Comparison of ENCODE assay signal across 1 cellular context in genomic region chr10:98555011-98555619, GRCh38.
TF ChIP-seq lines count a peak whose summit lies in the region.

No MANE protein-coding gene starts in this region.

TF ChIP-seq in HEK293, 187 proteins besides CTCF, POLR2A, EP300 and RAD21 (continued from another document):
- TF ChIP-seq TSHZ1 (tag by site-specific recombination; IDR thresholded peaks at IDR 0.05; ENCODE audit: borderline replicate concordance) = no peak
- TF ChIP-seq ZNF621 (tag by site-specific recombination; IDR thresholded peaks at IDR 0.05) = no peak
- peak; percentile 30; the same call in 1 of the 2 replicates for TF ChIP-seq ZNF341 (tag by site-specific recombination; IDR thresholded peaks at IDR 0.05; ENCODE audit: low read depth)
- no peak for TF ChIP-seq ZBTB8A (tag by site-specific recombination; IDR thresholded peaks at IDR 0.05)
- no peak for TF ChIP-seq SP2 (tag by site-specific recombination; IDR thresholded peaks at IDR 0.05)
- no peak for TF ChIP-seq KLF10 (tag by site-specific recombination; IDR thresholded peaks at IDR 0.05)
- no peak for TF ChIP-seq ZNF223 (tag by site-specific recombination; IDR thresholded peaks at IDR 0.05)
- no peak for TF ChIP-seq ZNF26 (tag by site-specific recombination; IDR thresholded peaks at IDR 0.05)
- no peak for TF ChIP-seq ELK4 (IDR thresholded peaks at IDR 0.05; ENCODE audit: borderline replicate concordance, low read depth, low read length)
- TF ChIP-seq ZNF138 (tag by site-specific recombination; IDR thresholded peaks at IDR 0.05; ENCODE audit: borderline replicate concordance) = no peak
- no peak for TF ChIP-seq ZNF174 (tag by site-specific recombination; IDR thresholded peaks at IDR 0.05)
- TF ChIP-seq ZBTB48 (tag by site-specific recombination; IDR thresholded peaks at IDR 0.05) = no peak
- no peak for TF ChIP-seq ZNF768 (tag by site-specific recombination; IDR thresholded peaks at IDR 0.05)
